Comparison of ENCODE assay signal across 8 cellular contexts in the genomic region with DNA sequence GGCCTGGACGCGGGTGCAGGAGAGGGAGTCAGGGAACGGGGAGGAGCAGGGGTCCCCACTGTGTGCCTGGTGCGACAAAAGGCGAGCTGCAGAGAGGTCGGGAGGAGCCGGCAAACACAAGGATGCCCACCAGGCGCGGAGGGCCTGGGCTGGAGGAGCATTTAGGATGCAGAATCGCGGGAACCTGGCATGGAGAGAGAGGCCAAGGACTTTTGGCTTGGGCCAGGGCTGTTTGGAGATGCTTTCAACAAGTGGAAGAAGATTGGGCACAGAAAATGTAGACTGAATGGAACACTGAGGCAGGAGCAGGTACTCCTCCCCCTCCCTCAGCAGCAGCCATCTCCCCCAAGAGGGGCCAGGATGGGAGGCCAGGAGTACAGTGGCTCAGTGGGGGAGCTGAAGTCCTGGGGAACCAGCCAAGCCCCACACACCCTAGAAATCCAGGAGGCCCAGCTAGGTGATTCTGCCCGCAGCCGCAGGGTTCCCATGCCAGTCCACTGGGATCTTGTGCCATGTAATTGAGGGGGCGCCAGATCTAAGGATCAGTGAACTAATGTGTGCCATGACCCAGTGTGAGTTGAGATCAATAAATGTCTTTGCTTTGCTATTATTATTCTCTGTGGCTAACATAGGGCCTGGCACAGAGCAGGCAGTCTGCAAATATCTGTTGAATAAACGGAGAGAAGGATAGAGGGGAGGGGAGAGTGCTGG. TPM values are rescaled to one million over a fixed set of nuclear protein-coding genes. Genes with fewer than 3 reads are reported as not detected.
DNase-seq lines count a peak whose midpoint lies in the region; ATAC-seq and TF ChIP-seq lines count a peak whose summit lies in the region.

No MANE protein-coding gene starts in this region.

- no peak overlapping the region for H2BK120ac ChIP-seq in IMR-90 (ENCODE audit: low read depth, low read length)

- H3K4me1 Mint-ChIP-seq in chondrocyte (ENCODE audit: low read depth) = peaks cover 9% of the 10 kb centered on the region

- H3K4me2 ChIP-seq in IMR-90 (ENCODE audit: low read depth, low read length) = peak overlapping the region; percentile 97

- no peak overlapping the region for H2BK15ac ChIP-seq in IMR-90 (ENCODE audit: low read depth, low read length)

- H3K4me1 ChIP-seq in IMR-90 (ENCODE audit: control insufficient read depth, insufficient read depth, low read length) (peaks cover 5% of the 10 kb centered on the region; the same call in 1 of the 2 replicates), muscle layer of duodenum (ENCODE audit: control insufficient read depth in 1 of 2, insufficient read depth in 2 of 2, low read length in 2 of 2) (peaks cover 0 to 25% of the 10 kb centered on the region in 2 donors)

- H2AFZ ChIP-seq in IMR-90 (replicated peaks; ENCODE audit: low read length, poor library complexity) = peak overlapping the region; percentile 99

- in situ Hi-C loops in IMR-90 (cut with MboI; ENCODE audit: low sequenced_read_pairs) = no loop called here

- H4K8ac ChIP-seq in IMR-90 (ENCODE audit: low read depth in 2 of 2, low read length in 2 of 2) = peak overlapping the region in 1 of 2 experiments; percentile 96; a peak in 2 of 4 replicates

- H3K36me3 ChIP-seq in IMR-90 (ENCODE audit: control insufficient read depth, insufficient read depth, low read length) (no peaks in the 10 kb centered on the region), muscle layer of duodenum (ENCODE audit: control insufficient read depth in 1 of 2, insufficient read depth in 2 of 2, low read length in 2 of 2) (no peaks in the 10 kb centered on the region)

- H3K27me3 ChIP-seq in IMR-90 (ENCODE audit: control insufficient read depth, insufficient read depth, low read length) = peaks cover 61% of the 10 kb centered on the region
- H3K27me3 ChIP-seq in muscle layer of duodenum (ENCODE audit: low read depth, low read length) = no peaks in the 10 kb centered on the region

- 0 out of 2 replicates have a peak overlapping the region, but pooled peaks have one; percentile 50 for H2AK5ac ChIP-seq in IMR-90 (ENCODE audit: low read depth, low read length)

- peak overlapping the region; percentile 91 for H3K4me3 Mint-ChIP-seq in chondrocyte (ENCODE audit: unreplicated experiment)

- BruUV-seq in IMR-90 (replicated peaks; lab: Mats Ljungman, UMichigan) = no TSS peak

- peak overlapping the region; percentile 80 for H3K9ac ChIP-seq in IMR-90 (ENCODE audit: low read depth, low read length)

- H3K9me3 ChIP-seq in IMR-90 (ENCODE audit: control insufficient read depth, insufficient read depth, low read length) = no peaks in the 10 kb centered on the region
- H3K9me3 ChIP-seq in muscle layer of duodenum (ENCODE audit: control insufficient read depth in 1 of 2, low read length in 2 of 2) = no peaks in the 10 kb centered on the region

- TF ChIP-seq CTCF in AG09309 (IDR thresholded peaks at IDR 0.05; ENCODE audit: control insufficient read depth, insufficient read depth, low read depth, low read length, missing control alignments) (no peak), IMR-90 (conservative IDR thresholded peaks at IDR 0.05; ENCODE audit: low read depth, low read length) (no peak), chondrocyte (IDR thresholded peaks at IDR 0.05) (no peak)

- H3K4ac ChIP-seq in IMR-90 (ENCODE audit: low read depth, low read length) = no peak overlapping the region; the same call in 1 of the 2 replicates

- peak overlapping the region; percentile 89 for H3K4me3 ChIP-seq in AG09309 (ENCODE audit: control insufficient read depth, low read depth, low read length)
- H3K4me3 ChIP-seq in IMR-90 (ENCODE audit: insufficient read depth, low read depth, low read length) = peak overlapping the region; percentile 83
- H3K4me3 ChIP-seq in muscle layer of duodenum (ENCODE audit: low read depth in 1 of 2, low read length in 2 of 2) = peak overlapping the region; percentile 82 to 95

- no peak overlapping the region; the same call in 1 of the 2 replicates for H4K91ac ChIP-seq in IMR-90 (ENCODE audit: insufficient read depth, low read depth, low read length)

- no peak overlapping the region for H3K56ac ChIP-seq in IMR-90 (ENCODE audit: extremely low read depth, insufficient read depth, low read length)

- no peaks in the 10 kb centered on the region for H4K20me1 ChIP-seq in IMR-90 (ENCODE audit: insufficient read depth, low read length)

- no peak overlapping the region for H3K27ac ChIP-seq in IMR-90 (ENCODE audit: insufficient read depth, low read length)
- H3K27ac ChIP-seq in muscle layer of duodenum (ENCODE audit: low read length) = no peak overlapping the region

- CTCF ChIA-PET in IMR-90 (lab: Yijun Ruan, JAX) = interaction anchor here (1.3 kb wide), 1 partner anchor 17 kb away, joined by 3 read pairs; no protein-coding TSS in a partner anchor

- no peak overlapping the region for H3K18ac ChIP-seq in IMR-90 (ENCODE audit: low read depth, low read length)

- dilution Hi-C loops in IMR-90 (cut with HindIII; ENCODE audit: low sequenced_read_pairs, unreplicated experiment) = no loop called here

- no peak overlapping the region for H4K5ac ChIP-seq in IMR-90 (ENCODE audit: low read depth, low read length)

- H3K23ac ChIP-seq in IMR-90 (ENCODE audit: low read depth, low read length) = peak overlapping the region; percentile 49; the same call in 1 of the 2 replicates

- TF ChIP-seq RAD21 in IMR-90 (IDR thresholded peaks at IDR 0.05; ENCODE audit: low read length) = no peak

- ATAC-seq in IMR-90 (ENCODE audit: low read depth) (no peak), HG03469 (IDR thresholded peaks at IDR 0.05; ENCODE audit: unreplicated experiment) (no peak)

- no peaks in the 10 kb centered on the region for H3K9me3 Mint-ChIP-seq in chondrocyte (ENCODE audit: low read depth)

- H3K14ac ChIP-seq in IMR-90 (replicated peaks; ENCODE audit: low read depth, low read length) = no peak overlapping the region

- H3K36me3 Mint-ChIP-seq in chondrocyte (ENCODE audit: low read depth) = no peaks in the 10 kb centered on the region

- no peak for DNase-seq in AG09309 (ENCODE audit: low read depth)
- no peak for DNase-seq in IMR-90
- no peak for DNase-seq in chondrocyte (ENCODE audit: low spot score)
- no peak for DNase-seq in erythroblast (lab: John Stamatoyannopoulos, UW)
- DNase-seq in activated effector memory CD4-positive, alpha-beta T cell treated with Interleukin-2 at 50 U/mL for 16 hours = no peak
- DNase-seq in RPMI8226 = no peak

- no peak for TF ChIP-seq POLR2A in IMR-90 (IDR thresholded peaks at IDR 0.05; ENCODE audit: low read depth, low read length)
- no peak for TF ChIP-seq POLR2A in erythroblast (IDR thresholded peaks at IDR 0.05; ENCODE audit: low read length)

- no peak overlapping the region for H3K27ac Mint-ChIP-seq in chondrocyte (ENCODE audit: unreplicated experiment)

- POLR2A ChIA-PET in IMR-90 (lab: Charles Lee; ENCODE audit: unreplicated experiment) = no interaction called here

- 0 out of 2 replicates have a peak, but pooled peaks cover 4% of the 10 kb centered on the region for H3K9me1 ChIP-seq in IMR-90 (ENCODE audit: insufficient read depth, low read length)

- no peaks in the 10 kb centered on the region for H3K79me1 ChIP-seq in IMR-90 (ENCODE audit: low read depth in 1 of 2, low read length in 2 of 2)

- peak overlapping the region; percentile 96 for H2AK9ac ChIP-seq in IMR-90 (replicated peaks; ENCODE audit: low read depth, low read length, poor library complexity)

- peaks cover 18% of the 10 kb centered on the region for H3K27me3 Mint-ChIP-seq in chondrocyte (ENCODE audit: low read depth)

- intact Hi-C loops in IMR-90 (cut with micrococcal nuclease) = no loop called here

- WGBS in IMR-90 (ENCODE audit: extremely low coverage in 2 of 2, insufficient read length in 1 of 2), 2 experiments = 2% methylated on average over 9 of the region's 15 CpGs; no CpG with 5 or more reads in 1 of the 2 experiments

- no peak overlapping the region for H2BK20ac ChIP-seq in IMR-90 (ENCODE audit: low read depth, low read length)

- no peak overlapping the region for H2BK5ac ChIP-seq in IMR-90 (ENCODE audit: low read depth, low read length, poor library complexity, severe bottlenecking)

TF ChIP-seq in IMR-90, 13 proteins besides CTCF, POLR2A, EP300 and RAD21:
- no peak for TF ChIP-seq BHLHE40 (IDR thresholded peaks at IDR 0.05; ENCODE audit: low read depth, low read length)
- TF ChIP-seq CHD1 (IDR thresholded peaks at IDR 0.05; ENCODE audit: low read depth, low read length) = no peak
- TF ChIP-seq FOS (IDR thresholded peaks at IDR 0.05; ENCODE audit: low read depth, low read length) = no peak

RNA-seq across cellular contexts. Expression of a gene that starts 1.1 kb away (rescaled TPM):
- total RNA-seq in IMR-90 (2012; rRNA removed) (under 0.01 TPM in 2 replicates), chondrocyte (0.47 to 0.70 TPM (median 0.64 TPM) in 3 replicates)
- 0.07 and 0.10 TPM in 2 replicates for polyA plus RNA-seq in IMR-90 (2012; rRNA removed)
- polyA plus RNA-seq in IMR-90 (2012; cell fraction: cytosol; rRNA removed) = 0.05 and 0.08 TPM in 2 replicates
- polyA plus RNA-seq in IMR-90 (2012; cell fraction: nucleus; rRNA removed; ENCODE audit: low replicate concordance) = 0.08 TPM in 2 replicates

RNA-seq across cellular contexts. Expression of a gene that starts 39.4 kb away (rescaled TPM):
- 1.4 and 1.6 TPM in 2 replicates for total RNA-seq in IMR-90 (2012; rRNA removed)
- polyA plus RNA-seq in IMR-90 (2012; rRNA removed) = 2.2 and 2.3 TPM in 2 replicates
- polyA plus RNA-seq in IMR-90 (2012; cell fraction: cytosol; rRNA removed) = 2.4 and 2.5 TPM in 2 replicates
- 7.2 and 19.2 TPM in 2 replicates for polyA plus RNA-seq in IMR-90 (2012; cell fraction: nucleus; rRNA removed; ENCODE audit: low replicate concordance)
- 1.2 to 1.4 TPM (median 1.2 TPM) in 3 replicates for total RNA-seq in chondrocyte
